In genomic region chr3:56914646-56915045, GRCh38 we compare ENCODE assay signal across 11 cellular contexts.
DNase-seq lines count a peak whose midpoint lies in the region; ATAC-seq, FAIRE-seq and TF ChIP-seq lines count a peak whose summit lies in the region.
"Had no signal": no experiment of that assay in that cellular context is flagged by ENCODE, and none has a peak within 500 bp of the region (broad histone marks: within the 10 kb centered on the region; RNA-seq: fewer than 3 reads in every experiment).

No MANE protein-coding gene starts in this region.

- no peak for TF ChIP-seq POLR2A in GM12892 (IDR thresholded peaks at IDR 0.05; ENCODE audit: low read depth, low read length)

- DNase-seq in activated CD4-positive, alpha-beta T cell treated with anti-CD3 and anti-CD28 coated beads, Interleukin-2, amount 10 ng/mL, durations not matched to agents 24 days and 14 days: peak; percentile 73
- DNase-seq in activated CD4-positive, alpha-beta T cell treated with anti-CD3 and anti-CD28 coated beads, Interleukin-2, amount 50 U/mL, for 4 hours: no peak
- no peak for DNase-seq in GM12892 (ENCODE audit: insufficient read length)
- no peak for DNase-seq in activated CD4-positive, alpha-beta memory T cell treated with anti-CD3 and anti-CD28 coated beads, Interleukin-2, amount 10 ng/mL, durations not matched to agents 7 days and 5 days
- no peak for DNase-seq in naive B cell
- DNase-seq in activated CD4-positive, CD25-positive, alpha-beta regulatory T cell treated with anti-CD3 and anti-CD28 coated beads, Interleukin-2, amount 50 U/mL, for 72 hours: no peak
- DNase-seq in NCI-H748 treated with DMSO at 0.1 percent for 48 hours (lab: John Stamatoyannopoulos, UW): no peak
- DNase-seq: activated effector memory CD4-positive, alpha-beta T cell treated with Interleukin-2 at 50 U/mL for 16 hours; NCI-H526 had no signal

- peak overlapping the region; percentile 36 for H3K27ac Mint-ChIP-seq in activated CD4-positive, alpha-beta T cell treated with anti-CD3 and anti-CD28 coated beads, Interleukin-2, amount 10 ng/mL, durations not matched to agents 24 days and 14 days
- peak overlapping the region; percentile 100 for H3K27ac Mint-ChIP-seq in activated CD4-positive, alpha-beta memory T cell treated with anti-CD3 and anti-CD28 coated beads, Interleukin-2, amount 10 ng/mL, durations not matched to agents 7 days and 5 days
- peak overlapping the region in 4 of 6 donors; percentile 20 to 96 (median 82) for H3K27ac Mint-ChIP-seq in naive B cell

- no peaks in the 10 kb centered on the region for H3K9me3 Mint-ChIP-seq in activated CD4-positive, alpha-beta T cell treated with anti-CD3 and anti-CD28 coated beads, Interleukin-2, amount 10 ng/mL, durations not matched to agents 24 days and 14 days
- H3K9me3 Mint-ChIP-seq in activated CD4-positive, alpha-beta memory T cell treated with anti-CD3 and anti-CD28 coated beads, Interleukin-2, amount 10 ng/mL, durations not matched to agents 7 days and 5 days: peaks cover 2% of the 10 kb centered on the region
- H3K9me3 Mint-ChIP-seq in naive B cell: no peaks in the 10 kb centered on the region

- intact Hi-C loops in activated CD4-positive, alpha-beta T cell treated with anti-CD3 and anti-CD28 coated beads, Interleukin-2, amount 10 ng/mL, durations not matched to agents 24 days and 14 days (cut with micrococcal nuclease): no loop called here

- POLR2A ChIA-PET in activated CD4-positive, alpha-beta memory T cell treated with anti-CD3 and anti-CD28 coated beads, Interleukin-2, amount 10 ng/mL, durations not matched to agents 7 days and 5 days (lab: Charles Lee): interaction anchor here (0.7 to 5.4 kb wide), 10 partner anchors 12 to 232 kb away, joined by 3 to 85 read pairs (median 24); partner anchors contain the start of genes ARHGEF3 and TASOR

- ATAC-seq in naive B cell (ENCODE audit: low read depth in 2 of 2): no peak
- no peak for ATAC-seq in HG02973 (IDR thresholded peaks at IDR 0.05; ENCODE audit: unreplicated experiment)
- ATAC-seq: Panc1 had no signal

- peaks cover 64% of the 10 kb centered on the region for H3K4me1 Mint-ChIP-seq in activated CD4-positive, alpha-beta T cell treated with anti-CD3 and anti-CD28 coated beads, Interleukin-2, amount 10 ng/mL, durations not matched to agents 24 days and 14 days
- H3K4me1 Mint-ChIP-seq in activated CD4-positive, alpha-beta memory T cell treated with anti-CD3 and anti-CD28 coated beads, Interleukin-2, amount 10 ng/mL, durations not matched to agents 7 days and 5 days: peaks cover 57% of the 10 kb centered on the region
- peaks cover 37 to 47% (median 42%) of the 10 kb centered on the region in 3 donors for H3K4me1 Mint-ChIP-seq in naive B cell

- CTCF ChIA-PET in activated CD4-positive, alpha-beta memory T cell treated with anti-CD3 and anti-CD28 coated beads, Interleukin-2, amount 10 ng/mL, durations not matched to agents 7 days and 5 days (lab: Charles Lee): interaction anchor here (1.1 to 6.6 kb wide), 7 partner anchors 11 to 212 kb away, joined by 3 to 58 read pairs (median 6); partner anchors contain the start of gene ARHGEF3

- H3K27me3 Mint-ChIP-seq in activated CD4-positive, alpha-beta T cell treated with anti-CD3 and anti-CD28 coated beads, Interleukin-2, amount 10 ng/mL, durations not matched to agents 24 days and 14 days: no peaks in the 10 kb centered on the region
- H3K27me3 Mint-ChIP-seq in activated CD4-positive, alpha-beta memory T cell treated with anti-CD3 and anti-CD28 coated beads, Interleukin-2, amount 10 ng/mL, durations not matched to agents 7 days and 5 days: no peaks in the 10 kb centered on the region
- no peaks in the 10 kb centered on the region for H3K27me3 Mint-ChIP-seq in naive B cell

- peak overlapping the region; percentile 89 for H3K4me3 Mint-ChIP-seq in activated CD4-positive, alpha-beta T cell treated with anti-CD3 and anti-CD28 coated beads, Interleukin-2, amount 10 ng/mL, durations not matched to agents 24 days and 14 days
- H3K4me3 Mint-ChIP-seq in activated CD4-positive, alpha-beta memory T cell treated with anti-CD3 and anti-CD28 coated beads, Interleukin-2, amount 10 ng/mL, durations not matched to agents 7 days and 5 days: peak overlapping the region; percentile 97
- H3K4me3 Mint-ChIP-seq in naive B cell: peak overlapping the region in 3 of 8 donors; percentile 9 to 80 (median 12)

- FAIRE-seq in GM12892 (lab: Jason Lieb, UNC): peak; percentile 60

- peaks cover 7% of the 10 kb centered on the region for H3K36me3 Mint-ChIP-seq in activated CD4-positive, alpha-beta T cell treated with anti-CD3 and anti-CD28 coated beads, Interleukin-2, amount 10 ng/mL, durations not matched to agents 24 days and 14 days (ENCODE audit: low read depth)
- H3K36me3 Mint-ChIP-seq in activated CD4-positive, alpha-beta memory T cell treated with anti-CD3 and anti-CD28 coated beads, Interleukin-2, amount 10 ng/mL, durations not matched to agents 7 days and 5 days (ENCODE audit: low read depth): peaks cover 41% of the 10 kb centered on the region
- no peaks in the 10 kb centered on the region for H3K36me3 Mint-ChIP-seq in naive B cell

Comparison
In these comparisons a context has a peak if more than half of its experiments do, and no peak if none do; other contexts are left out.
1. H3K27ac Mint-ChIP-seq: peak in every context shown above with its lines; median percentile 100 in activated CD4-positive, alpha-beta memory T cell treated with anti-CD3 and anti-CD28 coated beads, Interleukin-2, amount 10 ng/mL, durations not matched to agents 7 days and 5 days; 82 in naive B cell; 36 in activated CD4-positive, alpha-beta T cell treated with anti-CD3 and anti-CD28 coated beads, Interleukin-2, amount 10 ng/mL, durations not matched to agents 24 days and 14 days.